ENCODE assay signal across 9 cellular contexts in the genomic region with DNA sequence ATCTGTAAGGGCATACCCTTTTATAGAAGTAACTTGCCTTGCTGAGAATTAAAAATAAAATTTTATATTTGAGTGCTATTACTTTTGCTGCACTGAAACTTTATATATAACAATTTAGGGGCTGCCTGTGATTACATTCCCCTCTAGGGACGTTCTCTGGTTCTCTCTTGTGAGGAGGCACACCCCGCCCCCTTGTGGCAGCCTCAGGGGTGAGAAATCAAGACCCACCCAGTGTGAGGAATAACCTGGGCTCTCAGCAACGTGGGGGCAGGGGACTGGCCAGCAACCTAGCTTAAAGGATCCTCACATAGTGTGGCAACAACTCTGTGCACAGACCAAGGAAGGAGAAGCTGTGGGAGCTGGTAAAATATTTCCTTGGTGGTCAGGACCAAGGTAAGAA. TPM values are rescaled to one million over a fixed set of nuclear protein-coding genes. Genes with fewer than 3 reads are reported as not detected.
DNase-seq lines count a peak whose midpoint lies in the region; ATAC-seq, FAIRE-seq and TF ChIP-seq lines count a peak whose summit lies in the region.
"Had no signal": no experiment of that assay in that cellular context is flagged by ENCODE, and none has a peak within 500 bp of the region (broad histone marks: within the 10 kb centered on the region; RNA-seq: fewer than 3 reads in every experiment).

No MANE protein-coding gene starts in this region.

- no peak overlapping the region for H3K27ac Mint-ChIP-seq in GM23338
- no peak overlapping the region for H3K27ac Mint-ChIP-seq in stimulated activated naive CD8-positive, alpha-beta T cell treated with anti-CD3 and anti-CD28 coated beads, Interleukin-15, amount 100 ng/mL, for 72 hours

- no peak for FAIRE-seq in A549 (lab: Jason Lieb, UNC)

- CTCF ChIA-PET in A549 (lab: Yijun Ruan, JAX), result no interaction called here

- POLR2A ChIA-PET in A549 (lab: Yijun Ruan, JAX), result no interaction called here

- H3K79me2 ChIP-seq in GM23338 (replicated peaks; ENCODE audit: insufficient read depth), result no peaks in the 10 kb centered on the region
- H3K79me2 ChIP-seq in fibroblast of lung (ENCODE audit: control insufficient read depth, insufficient read depth, low read length), result no peaks in the 10 kb centered on the region

- H3K9ac ChIP-seq in fibroblast of lung (ENCODE audit: insufficient read depth, low read length), result no peak overlapping the region

- H3K9me2 ChIP-seq in GM23338 (ENCODE audit: insufficient read depth), result no peaks in the 10 kb centered on the region

- H3K9me3 ChIP-seq in A549 (no peaks in the 10 kb centered on the region), WERI-Rb-1 (ENCODE audit: severe bottlenecking) (no peaks in the 10 kb centered on the region), fibroblast of lung (ENCODE audit: control insufficient read depth, insufficient read depth, low read depth, low read length) (no peaks in the 10 kb centered on the region)

- 0% methylated on average over 2 of the region's 3 CpGs for WGBS in A549 (ENCODE audit: missing lambda C conversion rate)

- H3K4me1 ChIP-seq in A549 (no peaks in the 10 kb centered on the region), GM23338 (ENCODE audit: insufficient read depth) (peaks cover 18% of the 10 kb centered on the region), fibroblast of lung (ENCODE audit: control insufficient read depth, extremely low read depth, insufficient read depth, low read length) (no peaks in the 10 kb centered on the region)

- H3K36me3 ChIP-seq in GM23338 (ENCODE audit: insufficient read depth) (no peaks in the 10 kb centered on the region), WERI-Rb-1 (no peaks in the 10 kb centered on the region), fibroblast of lung (ENCODE audit: control insufficient read depth, insufficient read depth, low read length) (no peaks in the 10 kb centered on the region)

- TF ChIP-seq CTCF in A549 (IDR thresholded peaks at IDR 0.05), result 0 out of 3 replicates have a peak, but pooled peaks have one; percentile 15
- TF ChIP-seq CTCF in GM23338 (conservative IDR thresholded peaks at IDR 0.05; ENCODE audit: low read depth in 2 of 2), result peak; percentile 55 to 71
- peak; percentile 46 for TF ChIP-seq CTCF in WERI-Rb-1 (IDR thresholded peaks at IDR 0.05; ENCODE audit: low read depth, low read length)
- peak; percentile 17 to 19 for TF ChIP-seq CTCF in fibroblast of lung (conservative IDR thresholded peaks at IDR 0.05 in 1 of 2, IDR thresholded peaks at IDR 0.05 in 1 of 2; ENCODE audit: low read depth in 1 of 2, low read length in 2 of 2)

- ATAC-seq in A549 (peak in 1 of 2 experiments; percentile 68; a peak in 3 of 6 replicates), GM23338 (peak; percentile 21; the same call in 2 of the 3 replicates), HG03460 (IDR thresholded peaks at IDR 0.05; ENCODE audit: unreplicated experiment) (no peak)
- no peak for ATAC-seq in stimulated activated naive CD8-positive, alpha-beta T cell treated with anti-CD3 and anti-CD28 coated beads, Interleukin-15, amount 100 ng/mL, for 72 hours

- H3K27ac ChIP-seq in A549 (no peak overlapping the region), GM23338 (ENCODE audit: low read depth) (no peak overlapping the region), WERI-Rb-1 (no peak overlapping the region), fibroblast of lung (ENCODE audit: insufficient read depth, low read length) (no peak overlapping the region)

- peaks cover 9% of the 10 kb centered on the region for H3K27me3 Mint-ChIP-seq in GM23338 (ENCODE audit: insufficient read depth, low read depth, poor library complexity)
- peaks cover 51% of the 10 kb centered on the region for H3K27me3 Mint-ChIP-seq in stimulated activated naive CD8-positive, alpha-beta T cell treated with anti-CD3 and anti-CD28 coated beads, Interleukin-15, amount 100 ng/mL, for 72 hours

- TF ChIP-seq EP300 in A549 (IDR thresholded peaks at IDR 0.05), result no peak

- TF ChIP-seq RAD21 in A549 (conservative IDR thresholded peaks at IDR 0.05 in 1 of 2, IDR thresholded peaks at IDR 0.05 in 1 of 2), result no peak; a peak in 1 of 5 replicates

- no peaks in the 10 kb centered on the region for H4K20me1 ChIP-seq in GM23338 (replicated peaks; ENCODE audit: insufficient read depth)
- H4K20me1 ChIP-seq in fibroblast of lung (ENCODE audit: control insufficient read depth, extremely low read depth, insufficient read depth, low read length), result no peaks in the 10 kb centered on the region

- H2AFZ ChIP-seq in GM23338, result no peak overlapping the region
- no peak overlapping the region for H2AFZ ChIP-seq in fibroblast of lung (ENCODE audit: low read length)

- H3K4me1 Mint-ChIP-seq in GM23338, result peaks cover 34% of the 10 kb centered on the region
- peaks cover 46% of the 10 kb centered on the region for H3K4me1 Mint-ChIP-seq in stimulated activated naive CD8-positive, alpha-beta T cell treated with anti-CD3 and anti-CD28 coated beads, Interleukin-15, amount 100 ng/mL, for 72 hours

- no peak for TF ChIP-seq POLR2A in A549 (IDR thresholded peaks at IDR 0.05; ENCODE audit: low read length)

- H3K27me3 ChIP-seq in GM23338 (ENCODE audit: insufficient read depth) (no peaks in the 10 kb centered on the region), WERI-Rb-1 (ENCODE audit: insufficient read depth, low read depth, severe bottlenecking) (peaks cover 3% of the 10 kb centered on the region), fibroblast of lung (ENCODE audit: control insufficient read depth, insufficient read depth, low read length) (no peaks in the 10 kb centered on the region)

- H3K9me3 Mint-ChIP-seq in GM23338, result peaks cover 19% of the 10 kb centered on the region
- no peaks in the 10 kb centered on the region for H3K9me3 Mint-ChIP-seq in stimulated activated naive CD8-positive, alpha-beta T cell treated with anti-CD3 and anti-CD28 coated beads, Interleukin-15, amount 100 ng/mL, for 72 hours
- H3K9me3 Mint-ChIP-seq: central memory CD8-positive, alpha-beta T cell had no signal

- H3K4me3 ChIP-seq in A549 (no peak overlapping the region), GM23338 (no peak overlapping the region), WERI-Rb-1 (ENCODE audit: low read depth, low read length) (no peak overlapping the region), fibroblast of lung (replicated peaks in 1 of 4; ENCODE audit: control extremely low read depth in 1 of 4, insufficient read depth in 1 of 4, low read depth in 3 of 4, low read length in 4 of 4) (no peak overlapping the region)

- H3K4me2 ChIP-seq in A549 (no peak overlapping the region), GM23338 (no peak overlapping the region), fibroblast of lung (ENCODE audit: extremely low read depth, insufficient read depth, low read length) (no peak overlapping the region)

- no peak overlapping the region for H3K4me3 Mint-ChIP-seq in GM23338
- H3K4me3 Mint-ChIP-seq in stimulated activated naive CD8-positive, alpha-beta T cell treated with anti-CD3 and anti-CD28 coated beads, Interleukin-15, amount 100 ng/mL, for 72 hours, result no peak overlapping the region
- H3K4me3 Mint-ChIP-seq: central memory CD8-positive, alpha-beta T cell had no signal

- H3F3A ChIP-seq in GM23338 (replicated peaks; ENCODE audit: low read depth), result no peaks in the 10 kb centered on the region

- DNase-seq in A549 (ENCODE audit: low read depth in 1 of 2, low spot score in 1 of 2), result peak in 1 of 2 experiments; percentile 21
- peak; percentile 56 for DNase-seq in GM23338 (ENCODE audit: low spot score)
- DNase-seq in WERI-Rb-1, result peak; percentile 58
- no peak for DNase-seq in fibroblast of lung (ENCODE audit: low read depth in 2 of 2)
- peak; percentile 26 to 38 for DNase-seq in stimulated activated naive CD8-positive, alpha-beta T cell treated with anti-CD3 and anti-CD28 coated beads, Interleukin-15, amount 100 ng/mL, for 72 hours
- no peak for DNase-seq in NCI-H226
- DNase-seq in mucosa of gallbladder (ENCODE audit: low spot score), result no peak

- H3K36me3 Mint-ChIP-seq in GM23338 (ENCODE audit: low read depth), result peaks cover 9% of the 10 kb centered on the region; the same call in 2 of the 3 replicates

RNA-seq across cellular contexts. Expression of a gene that starts 43.7 kb away (rescaled TPM):
- not detected in 2 replicates for polyA plus RNA-seq in A549 (2011; rRNA removed)
- not detected in 2 replicates for polyA plus RNA-seq in A549 (2012; cell fraction: cytosol; rRNA removed)
- polyA plus RNA-seq in A549 (2012; cell fraction: nucleus; rRNA removed), result not detected in 2 replicates
- not detected in 3 replicates for polyA plus RNA-seq in A549 (2017; fragmentation: RNase III; extraction: RNeasy Plus Mini Kit Qiagen cat#74134 plus additional on column Dnase treatment)
- not detected in 2 replicates for polyA minus RNA-seq in A549 (2011; rRNA and poly(A)+ RNA removed)
- not detected in 2 replicates for total RNA-seq in GM23338 (2014; rRNA removed; shearing (Covaris generic))
- not detected in 2 replicates for polyA plus RNA-seq in GM23338 (2016; fragmentation: Nextera tagmentation; extraction: Ambion mirVana)
- not detected in 2 replicates for total RNA-seq in fibroblast of lung
- polyA plus RNA-seq in fibroblast of lung, result not detected in 2 replicates
- not detected in 2 replicates for polyA plus RNA-seq in fibroblast of lung (2012)
- not detected in 2 replicates for polyA minus RNA-seq in fibroblast of lung (ENCODE audit: low replicate concordance)
- not detected for total RNA-seq in mucosa of gallbladder

RNA-seq across cellular contexts. Expression of a gene that starts 51.6 kb away (rescaled TPM):
- 0.44 and 0.49 TPM in 2 replicates for polyA plus RNA-seq in A549 (2011; rRNA removed)
- 0.08 and 0.19 TPM in 2 replicates for polyA plus RNA-seq in A549 (2012; cell fraction: cytosol; rRNA removed)
- polyA plus RNA-seq in A549 (2012; cell fraction: nucleus; rRNA removed), result 0.81 and 0.98 TPM in 2 replicates
- polyA plus RNA-seq in A549 (2017; fragmentation: RNase III; extraction: RNeasy Plus Mini Kit Qiagen cat#74134 plus additional on column Dnase treatment), result 0.18 to 0.45 TPM (median 0.26 TPM) in 3 replicates
- 1.0 and 1.2 TPM in 2 replicates for polyA minus RNA-seq in A549 (2011; rRNA and poly(A)+ RNA removed)
- total RNA-seq in GM23338 (2014; rRNA removed; shearing (Covaris generic)), result 0.56 TPM in 1 of 2 replicates, not detected in the other
- not detected in 2 replicates for polyA plus RNA-seq in GM23338 (2016; fragmentation: Nextera tagmentation; extraction: Ambion mirVana)
- total RNA-seq in fibroblast of lung, result 0.51 and 0.66 TPM in 2 replicates
- 0.15 and 0.27 TPM in 2 replicates for polyA plus RNA-seq in fibroblast of lung
- 0.15 and 0.26 TPM in 2 replicates for polyA plus RNA-seq in fibroblast of lung (2012)
- polyA minus RNA-seq in fibroblast of lung (ENCODE audit: low replicate concordance), result not detected in 2 replicates
- 0.98 TPM for total RNA-seq in mucosa of gallbladder

RNA-seq across cellular contexts. Expression of a gene that starts 55.6 kb away (rescaled TPM):
- polyA plus RNA-seq in A549 (2011; rRNA removed) (not detected in 2 replicates), A549 (2017; fragmentation: RNase III; extraction: RNeasy Plus Mini Kit Qiagen cat#74134 plus additional on column Dnase treatment) (not detected in 3 replicates), GM23338 (2016; fragmentation: Nextera tagmentation; extraction: Ambion mirVana) (not detected in 2 replicates), fibroblast of lung (not detected in 2 replicates)
- not detected in 2 replicates for polyA plus RNA-seq in A549 (2012; cell fraction: cytosol; rRNA removed)
- polyA plus RNA-seq in A549 (2012; cell fraction: nucleus; rRNA removed), result not detected in 2 replicates
- polyA minus RNA-seq in A549 (2011; rRNA and poly(A)+ RNA removed), result not detected in 2 replicates
- total RNA-seq in GM23338 (2014; rRNA removed; shearing (Covaris generic)), result not detected in 2 replicates
- total RNA-seq in fibroblast of lung (not detected in 2 replicates), mucosa of gallbladder (not detected)
- polyA plus RNA-seq in fibroblast of lung (2012), result not detected in 2 replicates
- polyA minus RNA-seq in fibroblast of lung (ENCODE audit: low replicate concordance), result not detected in 2 replicates

Comparison
In these comparisons a context has a peak if more than half of its experiments do, and no peak if none do; other contexts are left out.
1. DNase-seq: peak in GM23338 (single experiment), WERI-Rb-1 (single experiment) and stimulated activated naive CD8-positive, alpha-beta T cell treated with anti-CD3 and anti-CD28 coated beads, Interleukin-15, amount 100 ng/mL, for 72 hours (2 of 2); none in fibroblast of lung (0 of 2), NCI-H226 (single experiment) and mucosa of gallbladder (single experiment).
2. Peak in every context shown above with its lines, with median percentiles within 50 percentile points of each other: CTCF ChIP-seq.